ENCODE assay signal across 14 cellular contexts in genomic region chr3:100164730-100165129, GRCh38. TPM values are rescaled to one million over a fixed set of nuclear protein-coding genes. Genes with fewer than 3 reads are reported as not detected.
A peak's percentile ranks its signal among the peaks of the same experiment; 100 is the strongest.
DNase-seq lines count a peak whose midpoint lies in the region; ATAC-seq and TF ChIP-seq lines count a peak whose summit lies in the region.
"Had no signal": no experiment of that assay in that cellular context is flagged by ENCODE, and none has a peak within 500 bp of the region (broad histone marks: within the 10 kb centered on the region; RNA-seq: fewer than 3 reads in every experiment).

No MANE protein-coding gene starts in this region.

- no peak overlapping the region for H3K4me3 Mint-ChIP-seq in HFFc6
- H3K4me3 Mint-ChIP-seq: GM23338 had no signal

- no peaks in the 10 kb centered on the region for H3K79me2 ChIP-seq in hepatocyte

- H3K27ac Mint-ChIP-seq in HFFc6 = peak overlapping the region; percentile 2; the same call in 1 of the 2 replicates
- H3K27ac Mint-ChIP-seq: GM23338 had no signal

- no peak for TF ChIP-seq POLR2A in testis (IDR thresholded peaks at IDR 0.05)
- no peak for TF ChIP-seq POLR2A in upper lobe of left lung (IDR thresholded peaks at IDR 0.05)

- H3K4me3 ChIP-seq in hepatocyte (no peak overlapping the region), testis (no peak overlapping the region), upper lobe of left lung (no peak overlapping the region)
- H3K4me3 ChIP-seq: GM12878, GM23338 had no signal

- H3K9me3 Mint-ChIP-seq in HFFc6 = no peaks in the 10 kb centered on the region
- H3K9me3 Mint-ChIP-seq: GM23338 had no signal

- H3K36me3 Mint-ChIP-seq in HFFc6 (ENCODE audit: low read depth) = no peaks in the 10 kb centered on the region; the same call in 1 of the 2 replicates

- H3K27me3 ChIP-seq in hepatocyte = no peaks in the 10 kb centered on the region
- H3K27me3 ChIP-seq in testis = no peaks in the 10 kb centered on the region
- no peaks in the 10 kb centered on the region for H3K27me3 ChIP-seq in upper lobe of left lung

- no peak for TF ChIP-seq CTCF in HFFc6 (IDR thresholded peaks at IDR 0.05)
- no peak for TF ChIP-seq CTCF in hepatocyte (IDR thresholded peaks at IDR 0.05; ENCODE audit: poor library complexity)
- no peak for TF ChIP-seq CTCF in testis (IDR thresholded peaks at IDR 0.05)
- TF ChIP-seq CTCF in upper lobe of left lung (IDR thresholded peaks at IDR 0.05) = no peak

- no peak overlapping the region for H3K27ac ChIP-seq in hepatocyte
- H3K27ac ChIP-seq in testis = peak overlapping the region; percentile 80 to 92
- H3K27ac ChIP-seq in upper lobe of left lung = peak overlapping the region in 1 of 4 donors; percentile 2

- no peak for DNase-seq in HFFc6
- DNase-seq in SK-N-DZ (ENCODE audit: low spot score) = peak; percentile 7
- DNase-seq in hepatocyte (ENCODE audit: low spot score) = no peak
- no peak for DNase-seq in testis
- DNase-seq in upper lobe of left lung = no peak
- DNase-seq in SKM-1 treated with dmso at 0.1 percent for 144 hours (lab: John Stamatoyannopoulos, UW; ENCODE audit: unreplicated experiment) = no peak
- DNase-seq in stimulated activated naive CD4-positive, alpha-beta T cell (lab: John Stamatoyannopoulos, UW) = no peak
- DNase-seq: C1 segment of cervical spinal cord, GDM1, KBM-7, NCI-H1417 treated with DMSO at 0.1 percent for 48 hours, NCI-H2029 had no signal

- WGBS in hepatocyte (ENCODE audit: low lambda C conversion rate, missing lambda C conversion rate) = 53% methylated on average over 3 of the region's 3 CpGs
- WGBS in testis, 2 donors = 54 to 66% methylated on average over 3 of the region's 3 CpGs
- 91 to 94% methylated on average over 3 of the region's 3 CpGs for WGBS in upper lobe of left lung, 2 donors

- H3K36me3 ChIP-seq in hepatocyte (replicated peaks; ENCODE audit: insufficient read depth, low read depth) (no peaks in the 10 kb centered on the region), testis (ENCODE audit: low read depth, missing control alignments) (no peaks in the 10 kb centered on the region), upper lobe of left lung (no peaks in the 10 kb centered on the region)

- H3K9me3 ChIP-seq in hepatocyte (ENCODE audit: low read depth) (no peaks in the 10 kb centered on the region), testis (no peaks in the 10 kb centered on the region), upper lobe of left lung (no peaks in the 10 kb centered on the region)

- no peaks in the 10 kb centered on the region for H4K20me1 ChIP-seq in hepatocyte (ENCODE audit: insufficient read depth, poor library complexity, severe bottlenecking)

- H2AFZ ChIP-seq in hepatocyte = peak overlapping the region; percentile 31
- H2AFZ ChIP-seq: GM23338 had no signal

- ATAC-seq in upper lobe of left lung (ENCODE audit: low FRiP score in 2 of 2) = no peak
- ATAC-seq: GM12878, GM23338 had no signal

- peaks cover 27% of the 10 kb centered on the region for H3K4me1 Mint-ChIP-seq in HFFc6 (ENCODE audit: low read depth)
- H3K4me1 Mint-ChIP-seq: GM23338 had no signal

- H3K4me1 ChIP-seq in hepatocyte (ENCODE audit: insufficient read depth) (peaks cover 21% of the 10 kb centered on the region), testis (peaks cover 26% of the 10 kb centered on the region), upper lobe of left lung (peaks cover 0 to 4% (median 0%) of the 10 kb centered on the region in 4 donors)

- intact Hi-C loops in testis (cut with DNase I; ENCODE audit: low total_unique reads) = no loop called here

- H3K9me2 ChIP-seq in hepatocyte (replicated peaks; ENCODE audit: insufficient read depth) = no peaks in the 10 kb centered on the region

- no peaks in the 10 kb centered on the region for H3K27me3 Mint-ChIP-seq in HFFc6 (ENCODE audit: insufficient read depth)

- TF ChIP-seq EP300 in upper lobe of left lung (IDR thresholded peaks at IDR 0.05) = no peak

- H3K4me2 ChIP-seq in hepatocyte = no peak overlapping the region
- H3K4me2 ChIP-seq: GM23338 had no signal

RNA-seq across cellular contexts. Expression of gene FILIP1L, which starts 50.4 kb away (rescaled TPM):
- 10 to 100 TPM; 37.8 to 54.7 (median 48.2) TPM for total RNA-seq in HFFc6 (2021; fragmentation: NEBNext Ultra II Directional; extraction: Animal tissue kit (Norgen Biotek cat#: 25700))
- polyA plus RNA-seq in SK-N-DZ (2014; cell fraction: cytosol; rRNA removed) = 0.96 and 1.2 TPM in 2 replicates
- polyA plus RNA-seq in SK-N-DZ (2014; cell fraction: nucleus; rRNA removed) = 0.66 and 1.5 TPM in 2 replicates
- total RNA-seq in hepatocyte (48.2 and 54.9 TPM in 2 replicates), testis (10 to 100 TPM; 16.7 to 20.1 TPM), upper lobe of left lung (10 to 100 TPM; 19.4 to 38.2 (median 25.9) TPM)
- polyA plus RNA-seq in hepatocyte (40.5 and 49.4 TPM in 2 replicates), testis (ENCODE audit: insufficient read depth, low read depth, low replicate concordance) (16.5 TPM)
- total RNA-seq: GM23338 had no signal
